Comparison of ENCODE assay signal across 16 cellular contexts in the genomic region with DNA sequence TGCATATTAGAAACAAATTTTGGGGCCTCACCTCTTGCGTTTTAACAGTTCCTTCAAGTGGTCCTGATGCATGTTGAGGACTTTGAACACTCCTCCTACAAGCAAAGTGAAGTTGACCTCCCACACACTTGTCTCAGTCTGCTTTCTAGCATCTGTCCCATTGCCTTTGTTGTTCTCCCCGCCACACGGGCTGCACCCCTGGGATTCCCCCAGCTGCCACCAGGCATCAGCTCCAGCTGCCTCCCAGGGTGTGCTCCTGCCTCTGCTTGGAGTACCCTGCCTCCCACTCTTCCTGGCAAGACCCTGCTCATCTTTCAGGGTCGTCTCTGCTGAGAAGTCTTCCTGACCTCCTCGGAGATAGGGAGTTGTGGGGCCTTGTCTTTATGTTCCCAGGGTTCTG. TPM values are rescaled to one million over a fixed set of nuclear protein-coding genes. Genes with fewer than 3 reads are reported as not detected.
DNase-seq lines count a peak whose midpoint lies in the region; ATAC-seq and TF ChIP-seq lines count a peak whose summit lies in the region.
"Had no signal": no experiment of that assay in that cellular context is flagged by ENCODE, and none has a peak within 500 bp of the region (broad histone marks: within the 10 kb centered on the region; RNA-seq: fewer than 3 reads in every experiment).

No MANE protein-coding gene starts in this region.

- TF ChIP-seq CTCF in progenitor cell of endocrine pancreas (IDR thresholded peaks at IDR 0.05; ENCODE audit: unreplicated experiment) = no peak

- no peak for ATAC-seq in HG02852 (IDR thresholded peaks at IDR 0.05; ENCODE audit: unreplicated experiment)

- intact Hi-C loops in activated naive CD4-positive, alpha-beta T cell treated with anti-CD3 and anti-CD28 coated beads for 36 hours (cut with micrococcal nuclease) = no loop called here
- intact Hi-C loops in activated T-helper 2 cell treated with anti-CD3 and anti-CD28 coated beads, Interferon-gamma antibody, Interleukin-2, Interleukin-4, amounts not matched to agents 10 μg/mL and 5 μg/mL and 100 μg/mL, durations not matched to agents 14 hours and 24 hours and 36 hours (cut with micrococcal nuclease) = no loop called here

- no peak overlapping the region for H3K4me3 Mint-ChIP-seq in activated naive CD4-positive, alpha-beta T cell treated with anti-CD3 and anti-CD28 coated beads for 36 hours
- H3K4me3 Mint-ChIP-seq in activated T-helper 2 cell treated with anti-CD3 and anti-CD28 coated beads, Interferon-gamma antibody, Interleukin-2, Interleukin-4, amounts not matched to agents 10 μg/mL and 5 μg/mL and 100 μg/mL, durations not matched to agents 14 hours and 24 hours and 36 hours (ENCODE audit: low read depth) = no peak overlapping the region
- no peak overlapping the region for H3K4me3 Mint-ChIP-seq in progenitor cell of endocrine pancreas (ENCODE audit: low read depth)

- no peak overlapping the region for H3K27ac Mint-ChIP-seq in activated naive CD4-positive, alpha-beta T cell treated with anti-CD3 and anti-CD28 coated beads for 36 hours
- H3K27ac Mint-ChIP-seq in activated T-helper 2 cell treated with anti-CD3 and anti-CD28 coated beads, Interferon-gamma antibody, Interleukin-2, Interleukin-4, amounts not matched to agents 10 μg/mL and 5 μg/mL and 100 μg/mL, durations not matched to agents 14 hours and 24 hours and 36 hours = peak overlapping the region; percentile 49
- H3K27ac Mint-ChIP-seq in progenitor cell of endocrine pancreas = peak overlapping the region; percentile 47

- H3K4me1 Mint-ChIP-seq in activated naive CD4-positive, alpha-beta T cell treated with anti-CD3 and anti-CD28 coated beads for 36 hours (ENCODE audit: low read depth) = peaks cover 62% of the 10 kb centered on the region
- peaks cover 43% of the 10 kb centered on the region for H3K4me1 Mint-ChIP-seq in activated T-helper 2 cell treated with anti-CD3 and anti-CD28 coated beads, Interferon-gamma antibody, Interleukin-2, Interleukin-4, amounts not matched to agents 10 μg/mL and 5 μg/mL and 100 μg/mL, durations not matched to agents 14 hours and 24 hours and 36 hours (ENCODE audit: low read depth)
- peaks cover 37% of the 10 kb centered on the region for H3K4me1 Mint-ChIP-seq in progenitor cell of endocrine pancreas (ENCODE audit: low read depth)

- peak; percentile 24 for DNase-seq in activated naive CD4-positive, alpha-beta T cell treated with anti-CD3 and anti-CD28 coated beads for 36 hours
- DNase-seq in activated naive CD4-positive, alpha-beta T cell (lab: John Stamatoyannopoulos, UW) = no peak
- DNase-seq in LHCN-M2 (ENCODE audit: low read depth) (peak; percentile 28), progenitor cell of endocrine pancreas (ENCODE audit: low spot score, unreplicated experiment) (no peak), RPMI8226 (no peak), hypothalamus (lab: John Stamatoyannopoulos, UW) (no peak)
- no peak for DNase-seq in activated T-helper 2 cell treated with anti-CD3 and anti-CD28 coated beads, Interferon-gamma antibody, Interleukin-2, Interleukin-4, amounts not matched to agents 10 μg/mL and 5 μg/mL and 100 μg/mL, durations not matched to agents 14 hours and 24 hours and 36 hours (ENCODE audit: low spot score)
- DNase-seq: activated CD4-positive, CD25-positive, alpha-beta regulatory T cell; activated gamma-delta T cell treated with Interleukin-2 at 50 U/mL for 16 hours; effector CD4-positive, alpha-beta T cell; kidney glomerular epithelial cell; NCI-H187 treated with DMSO at 0.1 percent for 48 hours; NCI-H526; SHP77 treated with DMSO at 0.1 percent for 48 hours; spleen had no signal

- no peaks in the 10 kb centered on the region for H3K36me3 Mint-ChIP-seq in activated naive CD4-positive, alpha-beta T cell treated with anti-CD3 and anti-CD28 coated beads for 36 hours (ENCODE audit: low read depth)
- H3K36me3 Mint-ChIP-seq in activated T-helper 2 cell treated with anti-CD3 and anti-CD28 coated beads, Interferon-gamma antibody, Interleukin-2, Interleukin-4, amounts not matched to agents 10 μg/mL and 5 μg/mL and 100 μg/mL, durations not matched to agents 14 hours and 24 hours and 36 hours (ENCODE audit: low read depth) = no peaks in the 10 kb centered on the region
- no peaks in the 10 kb centered on the region for H3K36me3 Mint-ChIP-seq in progenitor cell of endocrine pancreas (ENCODE audit: insufficient read depth)

- CTCF ChIA-PET in activated naive CD4-positive, alpha-beta T cell treated with anti-CD3 and anti-CD28 coated beads for 36 hours (lab: Charles Lee) = no interaction called here

- no peaks in the 10 kb centered on the region for H3K27me3 Mint-ChIP-seq in activated naive CD4-positive, alpha-beta T cell treated with anti-CD3 and anti-CD28 coated beads for 36 hours (ENCODE audit: low read depth)
- no peaks in the 10 kb centered on the region for H3K27me3 Mint-ChIP-seq in activated T-helper 2 cell treated with anti-CD3 and anti-CD28 coated beads, Interferon-gamma antibody, Interleukin-2, Interleukin-4, amounts not matched to agents 10 μg/mL and 5 μg/mL and 100 μg/mL, durations not matched to agents 14 hours and 24 hours and 36 hours (ENCODE audit: low read depth)
- H3K27me3 Mint-ChIP-seq in progenitor cell of endocrine pancreas = no peaks in the 10 kb centered on the region

- no peaks in the 10 kb centered on the region for H3K9me3 Mint-ChIP-seq in activated naive CD4-positive, alpha-beta T cell treated with anti-CD3 and anti-CD28 coated beads for 36 hours
- no peaks in the 10 kb centered on the region for H3K9me3 Mint-ChIP-seq in activated T-helper 2 cell treated with anti-CD3 and anti-CD28 coated beads, Interferon-gamma antibody, Interleukin-2, Interleukin-4, amounts not matched to agents 10 μg/mL and 5 μg/mL and 100 μg/mL, durations not matched to agents 14 hours and 24 hours and 36 hours
- no peaks in the 10 kb centered on the region for H3K9me3 Mint-ChIP-seq in progenitor cell of endocrine pancreas (ENCODE audit: low read depth)

RNA-seq across cellular contexts. Expression of a gene that starts 52.2 kb away (rescaled TPM):
- 10 to 100 TPM; 25.6 to 26.6 TPM for total RNA-seq in activated naive CD4-positive, alpha-beta T cell treated with anti-CD3 and anti-CD28 coated beads for 36 hours
- total RNA-seq in LHCN-M2 (2014; rRNA removed) = 8.5 and 8.8 TPM in 2 replicates
- polyA plus RNA-seq in LHCN-M2 (2012) = 19.5 TPM
- total RNA-seq in activated T-helper 2 cell treated with anti-CD3 and anti-CD28 coated beads, Interferon-gamma antibody, Interleukin-2, Interleukin-4, amounts not matched to agents 10 μg/mL and 5 μg/mL and 100 μg/mL, durations not matched to agents 14 hours and 24 hours and 36 hours = 31.1 and 46.2 TPM in 2 replicates
- total RNA-seq in progenitor cell of endocrine pancreas = 106 and 109 TPM in 2 replicates

Comparison
In these comparisons a context has a peak if more than half of its experiments do, and no peak if none do; other contexts are left out.
1. DNase-seq: peak in activated naive CD4-positive, alpha-beta T cell treated with anti-CD3 and anti-CD28 coated beads for 36 hours (single experiment) and LHCN-M2 (single experiment); none in activated naive CD4-positive, alpha-beta T cell (0 of 4), activated T-helper 2 cell treated with anti-CD3 and anti-CD28 coated beads, Interferon-gamma antibody, Interleukin-2, Interleukin-4, amounts not matched to agents 10 μg/mL and 5 μg/mL and 100 μg/mL, durations not matched to agents 14 hours and 24 hours and 36 hours (single experiment), progenitor cell of endocrine pancreas (single experiment), RPMI8226 (single experiment) and hypothalamus (0 of 51).